26 cellular contexts compared by ENCODE assay signal in genomic region chr2:217067787-217068186, GRCh38.
"Had no signal": no experiment of that assay in that cellular context is flagged by ENCODE, and none has a peak within 500 bp of the region (broad histone marks: within the 10 kb centered on the region; RNA-seq: fewer than 3 reads in every experiment).

No MANE protein-coding gene starts in this region.

- H3K4me1 ChIP-seq: testis, thyroid gland, tibial artery, transverse colon, upper lobe of right lung, uterus had no signal

- DNase-seq: stimulated activated CD4-positive, alpha-beta T cell treated with anti-CD3 and anti-CD28 coated beads, Interleukin-2, amount 100 ng/mL, for 48 hours; stimulated activated CD4-positive, alpha-beta T cell treated with anti-CD3 and anti-CD28 coated beads, Interleukin-4, amount 100 ng/mL, for 1 hour; stimulated activated CD4-positive, alpha-beta T cell treated with anti-CD3 and anti-CD28 coated beads, Interleukin-4, amount 100 ng/mL, for 24 hours; stimulated activated CD4-positive, alpha-beta T cell treated with anti-CD3 and anti-CD28 coated beads, Interleukin-4, amount 100 ng/mL, for 4 hours; stimulated activated CD8-positive, alpha-beta memory T cell treated with anti-CD3 and anti-CD28 coated beads, Interleukin-4, amount 100 ng/mL, for 48 hours; stimulated activated naive B cell treated with anti-CD40 and anti-IgM and Interleukin-4, amounts not matched to agents 10 μg/mL and 1 μg/mL and 100 μg/mL, for 72 hours; stimulated activated naive CD4-positive, alpha-beta T cell; stimulated activated naive CD4-positive, alpha-beta T cell treated with Interleukin-2 at 50 U/mL for 16 hours; stimulated activated naive CD8-positive, alpha-beta T cell treated with anti-CD3 and anti-CD28 coated beads, Interleukin-15, amount 100 ng/mL, for 72 hours; stimulated activated naive CD8-positive, alpha-beta T cell treated with anti-CD3 and anti-CD28 coated beads, Interleukin-15, Interleukin-2, amounts not matched to agents 100 U/mL and 50 U/mL, for 24 hours; stomach; substantia nigra; testis; thyroid gland; tibial artery; transverse colon; trophoblast cell; upper lobe of left lung; upper lobe of right lung; uterus had no signal

- H3K9me3 ChIP-seq: stomach, suprapubic skin, testis, thoracic aorta, thyroid gland, tibial artery, tibial nerve, transverse colon, upper lobe of left lung, upper lobe of right lung, uterus, vagina had no signal

- H3K4me3 ChIP-seq: stomach, suprapubic skin, testis, thoracic aorta, thyroid gland, tibial artery, tibial nerve, transverse colon, upper lobe of left lung, upper lobe of right lung, uterus, vagina had no signal

- ATAC-seq: stimulated activated effector memory CD8-positive, alpha-beta T cell treated with anti-CD3 and anti-CD28 coated beads, Interleukin-12 subunit alpha, Interleukin-12 subunit beta, amount 100 ng/mL, for 72 hours; stimulated activated memory B cell treated with anti-CD40 and anti-IgM and Interleukin-4, amounts not matched to agents 10 μg/mL and 1 μg/mL and 100 μg/mL, for 72 hours; stimulated activated naive B cell treated with anti-CD40 and anti-IgM and Interleukin-4, amounts not matched to agents 10 μg/mL and 1 μg/mL and 100 μg/mL, for 72 hours had no signal

- H3K27me3 ChIP-seq: stomach, suprapubic skin, testis, thyroid gland, tibial artery, tibial nerve, transverse colon, upper lobe of left lung, upper lobe of right lung, uterus, vagina had no signal

- H3K36me3 ChIP-seq: stomach, suprapubic skin, thoracic aorta, thyroid gland, tibial artery, tibial nerve, transverse colon, upper lobe of left lung, upper lobe of right lung, uterus, vagina had no signal

- H3K27ac ChIP-seq: suprapubic skin, testis, thoracic aorta, thyroid gland, tibial artery, tibial nerve, upper lobe of left lung, upper lobe of right lung, uterus, vagina had no signal
